ENCODE assay signal across 9 cellular contexts in genomic region chr3:195543642-195544536, GRCh38. TPM values are rescaled to one million over a fixed set of nuclear protein-coding genes. Genes with fewer than 3 reads are reported as not detected.
DNase-seq lines count a peak whose midpoint lies in the region; ATAC-seq and TF ChIP-seq lines count a peak whose summit lies in the region.
"Had no signal": no experiment of that assay in that cellular context is flagged by ENCODE, and none has a peak within 500 bp of the region (broad histone marks: within the 10 kb centered on the region; RNA-seq: fewer than 3 reads in every experiment).

No MANE protein-coding gene starts in this region.

- TF ChIP-seq CTCF in AG10803 (conservative IDR thresholded peaks at IDR 0.05; ENCODE audit: low read length) (no peak), VCaP (conservative IDR thresholded peaks at IDR 0.05) (no peak), foreskin keratinocyte (conservative IDR thresholded peaks at IDR 0.05) (no peak)

- H3K27me3 ChIP-seq in foreskin keratinocyte, result no peaks in the 10 kb centered on the region

- H3K27ac ChIP-seq in VCaP (peak overlapping the region; percentile 81), foreskin keratinocyte (peak overlapping the region; percentile 10)

- ATAC-seq in GM21717 (IDR thresholded peaks at IDR 0.05; ENCODE audit: unreplicated experiment), result peak; percentile 2
- ATAC-seq in foreskin keratinocyte, result no peak

- no peak for DNase-seq in AG10803 (ENCODE audit: low read depth)
- DNase-seq in foreskin keratinocyte, result no peak
- peak; percentile 17 for DNase-seq in pons (ENCODE audit: low spot score)
- DNase-seq in AG08395 (ENCODE audit: low spot score), result no peak
- DNase-seq in HPDE6-E6E7 (ENCODE audit: extremely low spot score), result no peak
- no peak for DNase-seq in middle frontal gyrus (ENCODE audit: extremely low spot score, low spot score)

- H3K4me1 ChIP-seq in foreskin keratinocyte, result peaks cover 21% of the 10 kb centered on the region

- peak overlapping the region; percentile 89 for H3K4me3 ChIP-seq in AG10803 (ENCODE audit: low read length)

RNA-seq across cellular contexts. Expression of gene PPP1R2, which starts 0.8 kb away (rescaled TPM):
- 30.5 TPM in 2 replicates for total RNA-seq in foreskin keratinocyte
- polyA plus RNA-seq in foreskin keratinocyte, result 14.4 and 17.0 TPM in 2 replicates

RNA-seq across cellular contexts. Expression of gene APOD, which starts 39.9 kb away (rescaled TPM):
- not detected in 2 replicates for total RNA-seq in foreskin keratinocyte
- 0.17 TPM in 1 of 2 replicates, not detected in the other for polyA plus RNA-seq in foreskin keratinocyte
- total RNA-seq: renal cortical epithelial cell had no signal
